In the genomic region with DNA sequence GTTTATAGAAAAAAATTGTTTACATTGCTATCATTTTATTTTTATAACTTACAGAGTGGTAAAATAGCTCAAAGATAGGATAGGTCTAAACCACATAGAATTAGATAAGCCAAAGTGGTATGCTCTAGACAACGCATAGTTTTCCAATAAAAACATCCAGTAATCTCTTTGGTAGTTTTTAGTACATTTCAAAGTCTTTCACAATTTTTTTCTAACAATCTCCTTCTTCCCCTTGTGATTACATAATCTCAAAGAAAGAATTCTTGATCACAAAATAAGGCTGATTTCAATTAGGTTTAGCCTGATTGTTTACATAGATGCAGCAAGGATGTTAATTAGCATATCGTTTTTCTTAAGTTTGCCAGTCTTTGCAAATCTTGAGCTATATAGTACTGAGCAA, we compare ENCODE assay signal across 22 cellular contexts.
DNase-seq lines count a peak whose midpoint lies in the region; TF ChIP-seq lines count a peak whose summit lies in the region.
"Had no signal": no experiment of that assay in that cellular context is flagged by ENCODE, and none has a peak within 500 bp of the region (broad histone marks: within the 10 kb centered on the region; RNA-seq: fewer than 3 reads in every experiment).

No MANE protein-coding gene starts in this region.

- H3K36me3 ChIP-seq in adipocyte (ENCODE audit: control insufficient read depth, insufficient read depth, low read length, severe bottlenecking) (no peaks in the 10 kb centered on the region), left ventricle myocardium inferior (no peaks in the 10 kb centered on the region)

- H3K4me3 ChIP-seq in adipocyte (ENCODE audit: low read length) (no peak overlapping the region), left ventricle myocardium inferior (no peak overlapping the region)
- H3K4me3 ChIP-seq: SK-N-MC had no signal

- no peaks in the 10 kb centered on the region for H3K4me1 ChIP-seq in adipocyte (ENCODE audit: control insufficient read depth, insufficient read depth, low read length)
- no peaks in the 10 kb centered on the region for H3K4me1 ChIP-seq in left ventricle myocardium inferior

- no peaks in the 10 kb centered on the region for H3K27me3 ChIP-seq in adipocyte (replicated peaks; ENCODE audit: control insufficient read depth, insufficient read depth, low read length)
- H3K27me3 ChIP-seq in left ventricle myocardium inferior (ENCODE audit: low read depth) = peaks cover 19% of the 10 kb centered on the region

- no peak overlapping the region for H3K9ac ChIP-seq in adipocyte (ENCODE audit: low read length)

- TF ChIP-seq CTCF in left ventricle myocardium inferior (IDR thresholded peaks at IDR 0.05; ENCODE audit: borderline replicate concordance) = no peak

- H3K9me3 ChIP-seq in adipocyte (ENCODE audit: control insufficient read depth, low read length) (no peaks in the 10 kb centered on the region), left ventricle myocardium inferior (replicated peaks) (peaks cover 8% of the 10 kb centered on the region)

- H3K27ac ChIP-seq in left ventricle myocardium inferior (replicated peaks) = no peak overlapping the region
- H3K27ac ChIP-seq: C4-2B, RWPE1, SK-N-MC had no signal

- peak; percentile 3 for DNase-seq in EH (ENCODE audit: low read depth)
- peak; percentile 18 for DNase-seq in adipocyte (ENCODE audit: low read depth)
- peak; percentile 54 for DNase-seq in fibroblast of peridontal ligament (ENCODE audit: extremely low read depth)
- no peak for DNase-seq in GM19238 (ENCODE audit: insufficient read length, low spot score)
- DNase-seq in NCI-H446 treated with DMSO at 0.1 percent for 48 hours (lab: John Stamatoyannopoulos, UW) = no peak
- no peak for DNase-seq in dermis blood vessel endothelial cell
- no peak for DNase-seq in left ventricle myocardium inferior
- DNase-seq: EL, GF-D8, H9, HFFc6, Karpas-422, MV-4-11, NCI-H1105 treated with DMSO at 0.1 percent for 48 hours, NCI-H2029 treated with DMSO at 0.1 percent for 48 hours, NCI-H345, NCI-H524 treated with DMSO at 0.1 percent for 48 hours, PC-3, SHP77 treated with DMSO at 0.1 percent for 48 hours had no signal

- intact Hi-C loops in left ventricle myocardium inferior (cut with micrococcal nuclease) = no loop called here

Comparison
In these comparisons a context has a peak if more than half of its experiments do, and no peak if none do; other contexts are left out.
1. DNase-seq: peak in EH (single experiment), adipocyte (single experiment) and fibroblast of peridontal ligament (single experiment); none in GM19238 (single experiment), NCI-H446 treated with DMSO at 0.1 percent for 48 hours (single experiment), dermis blood vessel endothelial cell (single experiment) and left ventricle myocardium inferior (single experiment).